Comparison of ENCODE assay signal across 13 cellular contexts in the genomic region with DNA sequence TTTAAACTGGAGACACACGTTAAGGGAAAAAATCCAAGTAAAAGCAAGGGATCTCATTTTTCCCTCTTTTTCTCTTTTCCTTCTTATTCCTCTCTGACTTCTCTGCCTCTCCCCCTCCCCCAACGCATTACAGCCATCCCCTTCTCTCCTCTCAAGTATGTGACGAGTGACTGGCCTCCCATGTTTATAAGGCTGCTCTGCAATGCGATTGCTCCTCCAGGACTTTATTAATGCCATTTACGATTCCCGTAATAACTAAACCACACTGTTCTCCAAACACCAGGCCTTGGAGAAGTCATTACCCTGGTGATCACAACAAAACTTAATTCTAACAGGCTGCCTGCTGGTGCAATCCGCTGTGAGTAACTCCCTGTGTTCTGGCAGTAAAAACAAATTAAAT.
DNase-seq lines count a peak whose midpoint lies in the region; ATAC-seq and TF ChIP-seq lines count a peak whose summit lies in the region.
"Had no signal": no experiment of that assay in that cellular context is flagged by ENCODE, and none has a peak within 500 bp of the region (broad histone marks: within the 10 kb centered on the region; RNA-seq: fewer than 3 reads in every experiment).

No MANE protein-coding gene starts in this region.

- H3F3A ChIP-seq in PC-3 (ENCODE audit: low read length, unreplicated experiment), result no peaks in the 10 kb centered on the region

- H3K79me2 ChIP-seq in PC-3 (ENCODE audit: low read length), result no peaks in the 10 kb centered on the region

- H3K9me2 ChIP-seq in PC-3 (replicated peaks; ENCODE audit: low read length), result no peaks in the 10 kb centered on the region

- CTCF ChIA-PET in PC-3 (lab: Charles Lee), result no interaction called here

- peaks cover 12% of the 10 kb centered on the region for H3K4me1 Mint-ChIP-seq in endodermal cell

- H3K4me2 ChIP-seq in PC-3 (ENCODE audit: low read length), result no peak overlapping the region
- H3K4me2 ChIP-seq: A549, BLaER1 had no signal

- peaks cover 2% of the 10 kb centered on the region for H3K9me3 Mint-ChIP-seq in endodermal cell

- WGBS in endodermal cell (ENCODE audit: insufficient coverage in 1 of 2, insufficient read length in 1 of 2), 2 experiments, result 40 to 71% methylated on average over 1 to 7 of the region's 7 CpGs
- 37 to 53% methylated on average over 6 to 7 of the region's 7 CpGs for WGBS in gastroesophageal sphincter (ENCODE audit: low coverage in 1 of 2), 2 donors

- H3K4me3 ChIP-seq in H7 (ENCODE audit: insufficient read depth, low read depth, low read length) (no peak overlapping the region), endodermal cell (ENCODE audit: low read length) (no peak overlapping the region), gastroesophageal sphincter (no peak overlapping the region), PC-3 (ENCODE audit: low read length) (no peak overlapping the region)
- H3K4me3 ChIP-seq: A549, BLaER1, HAP-1 had no signal

- TF ChIP-seq POLR2A in gastroesophageal sphincter (IDR thresholded peaks at IDR 0.05), result no peak

- H3K4me1 ChIP-seq in endodermal cell (ENCODE audit: control insufficient read depth, insufficient read depth, low read length) (peaks cover 5% of the 10 kb centered on the region), gastroesophageal sphincter (no peaks in the 10 kb centered on the region), PC-3 (ENCODE audit: insufficient read depth, low read length) (no peaks in the 10 kb centered on the region)
- H3K4me1 ChIP-seq: A549, BLaER1, HAP-1 had no signal

- H4K20me1 ChIP-seq in PC-3 (ENCODE audit: low read length), result no peaks in the 10 kb centered on the region
- H4K20me1 ChIP-seq: BLaER1 had no signal

- no TSS peak for BruUV-seq in PC-3 (replicated peaks; lab: Mats Ljungman, UMichigan)

- H3K27ac Mint-ChIP-seq in endodermal cell, result peak overlapping the region; percentile 71
- H3K27ac Mint-ChIP-seq: CD4-positive, CD25-positive, alpha-beta regulatory T cell had no signal

- H3K27ac ChIP-seq in endodermal cell (ENCODE audit: low read depth, low read length), result no peak overlapping the region
- no peak overlapping the region for H3K27ac ChIP-seq in gastroesophageal sphincter
- no peak overlapping the region for H3K27ac ChIP-seq in PC-3 (ENCODE audit: low read length)
- H3K27ac ChIP-seq: A549, BLaER1 had no signal

- no peaks in the 10 kb centered on the region for H3K27me3 Mint-ChIP-seq in endodermal cell (ENCODE audit: insufficient read depth)
- H3K27me3 Mint-ChIP-seq: CD4-positive, CD25-positive, alpha-beta regulatory T cell had no signal

- intact Hi-C loops in PC-3 (cut with micrococcal nuclease), result no loop called here

- H3K9me3 ChIP-seq in endodermal cell (ENCODE audit: control insufficient read depth, low read length) (peaks cover 15% of the 10 kb centered on the region), gastroesophageal sphincter (peaks cover 0 to 18% (median 0%) of the 10 kb centered on the region in 3 donors), PC-3 (ENCODE audit: low read length) (no peaks in the 10 kb centered on the region)
- H3K9me3 ChIP-seq: A549 had no signal

- no peak overlapping the region for H3K4me3 Mint-ChIP-seq in endodermal cell
- H3K4me3 Mint-ChIP-seq: CD4-positive, CD25-positive, alpha-beta regulatory T cell had no signal

- H3K27me3 ChIP-seq in H7 (ENCODE audit: control insufficient read depth, insufficient read depth, low read length) (no peaks in the 10 kb centered on the region), endodermal cell (ENCODE audit: control insufficient read depth, insufficient read depth, low read length, poor library complexity, severe bottlenecking) (no peaks in the 10 kb centered on the region), gastroesophageal sphincter (no peaks in the 10 kb centered on the region), PC-3 (ENCODE audit: low read length) (peaks cover 46% of the 10 kb centered on the region)
- H3K27me3 ChIP-seq: BLaER1 had no signal

- TF ChIP-seq CTCF in endodermal cell (conservative IDR thresholded peaks at IDR 0.05), result no peak
- no peak for TF ChIP-seq CTCF in gastroesophageal sphincter (IDR thresholded peaks at IDR 0.05)
- no peak for TF ChIP-seq CTCF in PC-3 (conservative IDR thresholded peaks at IDR 0.05; ENCODE audit: low read depth, low read length)

- peak; percentile 16 for DNase-seq in H7
- peak; percentile 70 for DNase-seq in endodermal cell
- peak; percentile 25 for DNase-seq in iPS-NIHi7 (ENCODE audit: extremely low spot score)
- DNase-seq in UCSD-AML1 (lab: John Stamatoyannopoulos, UW; ENCODE audit: unreplicated experiment), result no peak
- no peak for DNase-seq in stimulated activated CD4-positive, alpha-beta T cell treated with anti-CD3 and anti-CD28 coated beads, Interleukin-12 subunit alpha, Interleukin-12 subunit beta, amount 100 ng/mL, for 4 hours
- DNase-seq in PC-3, result no peak
- DNase-seq: CD4-positive, CD25-positive, alpha-beta regulatory T cell; DMS53 had no signal

- ATAC-seq in gastroesophageal sphincter (no peak), PC-3 (no peak)
- ATAC-seq: A549, HepG2 had no signal

- H3K36me3 ChIP-seq in H7 (replicated peaks; ENCODE audit: control insufficient read depth, insufficient read depth, low read length), result no peaks in the 10 kb centered on the region
- H3K36me3 ChIP-seq in endodermal cell (ENCODE audit: control insufficient read depth, insufficient read depth, low read length), result no peaks in the 10 kb centered on the region
- no peaks in the 10 kb centered on the region for H3K36me3 ChIP-seq in gastroesophageal sphincter
- H3K36me3 ChIP-seq in PC-3 (ENCODE audit: low read depth, low read length), result no peaks in the 10 kb centered on the region
- H3K36me3 ChIP-seq: BLaER1, HAP-1 had no signal

- TF ChIP-seq EP300 in gastroesophageal sphincter (IDR thresholded peaks at IDR 0.05), result no peak

- no peaks in the 10 kb centered on the region for H3K36me3 Mint-ChIP-seq in endodermal cell (ENCODE audit: low read depth)
- H3K36me3 Mint-ChIP-seq: CD4-positive, CD25-positive, alpha-beta regulatory T cell had no signal

- POLR2A ChIA-PET in PC-3 (lab: Charles Lee; ENCODE audit: unreplicated experiment), result no interaction called here

- H3K9ac ChIP-seq in endodermal cell (ENCODE audit: extremely low read depth, low read length, poor library complexity, severe bottlenecking), result no peak overlapping the region
- H3K9ac ChIP-seq in PC-3 (ENCODE audit: low read length), result no peak overlapping the region
- H3K9ac ChIP-seq: BLaER1 had no signal

- no peak overlapping the region for H2AFZ ChIP-seq in PC-3 (ENCODE audit: low read length)

Comparison
In these comparisons a context has a peak if more than half of its experiments do, and no peak if none do; other contexts are left out.
1. DNase-seq: peak in H7 (single experiment), endodermal cell (single experiment) and iPS-NIHi7 (single experiment); none in UCSD-AML1 (single experiment), stimulated activated CD4-positive, alpha-beta T cell treated with anti-CD3 and anti-CD28 coated beads, Interleukin-12 subunit alpha, Interleukin-12 subunit beta, amount 100 ng/mL, for 4 hours (single experiment) and PC-3 (single experiment).